ENCODE assay signal across 10 cellular contexts in the genomic region with DNA sequence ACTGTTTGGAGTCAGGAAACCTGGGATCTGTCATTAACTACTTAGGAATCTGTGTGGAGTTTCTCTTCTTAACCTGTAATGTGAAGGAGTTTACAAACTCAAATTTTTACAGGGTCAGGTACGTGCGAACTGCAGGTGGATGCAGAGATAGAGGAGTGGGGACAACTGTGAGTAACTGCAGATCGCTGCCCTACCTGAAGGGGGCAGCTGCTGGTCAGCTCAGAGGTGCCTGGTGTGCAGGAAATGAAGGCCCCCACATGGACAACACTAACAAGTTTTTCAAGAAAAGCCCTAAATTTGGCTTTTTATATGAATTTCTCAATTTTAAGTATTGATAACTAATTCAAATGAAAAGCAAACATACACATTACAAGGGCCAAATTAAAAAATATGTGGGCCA.
DNase-seq lines count a peak whose midpoint lies in the region; ATAC-seq and TF ChIP-seq lines count a peak whose summit lies in the region.
"Had no signal": no experiment of that assay in that cellular context is flagged by ENCODE, and none has a peak within 500 bp of the region (broad histone marks: within the 10 kb centered on the region; RNA-seq: fewer than 3 reads in every experiment).

No MANE protein-coding gene starts in this region.

- CTCF ChIA-PET in GM10248 (lab: Yijun Ruan, JAX), result interaction anchor here (1.1 to 2.1 kb wide), 3 partner anchors 20 to 76 kb away, joined by 3 to 6 read pairs (median 3); no protein-coding TSS in a partner anchor
- CTCF ChIA-PET in HEK293T (lab: Yijun Ruan, JAX), result interaction anchor here (1.0 kb wide), 1 partner anchor 20 kb away, joined by 3 read pairs; no protein-coding TSS in a partner anchor

- POLR2A ChIA-PET in GM10248 (lab: Yijun Ruan, JAX), result no interaction called here
- POLR2A ChIA-PET in HEK293T (lab: Yijun Ruan, JAX), result no interaction called here

- DNase-seq in GM10248 (ENCODE audit: extremely low spot score) (no peak), HEK293T (ENCODE audit: extremely low spot score) (peak; percentile 39), OCI-M1 (lab: John Stamatoyannopoulos, UW) (peak; percentile 70), left lung (no peak), AG08395 (ENCODE audit: low spot score) (no peak), cardiac septum (ENCODE audit: low spot score) (no peak), A172 (ENCODE audit: low spot score) (no peak), NCI-H128 (lab: John Stamatoyannopoulos, UW; ENCODE audit: unreplicated experiment) (no peak)
- DNase-seq: activated naive CD4-positive, alpha-beta T cell treated with anti-CD3 and anti-CD28 coated beads, Interleukin-2, amount 50 U/mL, for 16 hours; NCI-H774 had no signal

- intact Hi-C loops in left lung (cut with DNase I) (no loop called here), cardiac septum (cut with DNase I) (no loop called here)

- peak; percentile 54 for ATAC-seq in left lung

- H3K4me3 ChIP-seq in left lung, result no peak overlapping the region

- H3K4me1 ChIP-seq in left lung, result no peaks in the 10 kb centered on the region

- H3K27me3 ChIP-seq in left lung, result no peaks in the 10 kb centered on the region

- peak; percentile 10 for TF ChIP-seq CTCF in GM10248 (IDR thresholded peaks at IDR 0.05; ENCODE audit: control extremely low read depth, extremely low read depth, low read depth, missing control alignments)
- TF ChIP-seq CTCF in left lung (IDR thresholded peaks at IDR 0.05), result peak in 1 of 2 donors; percentile 14

- no peaks in the 10 kb centered on the region for H3K9me3 ChIP-seq in left lung

- no peak overlapping the region for H3K27ac ChIP-seq in left lung

- H3K36me3 ChIP-seq in left lung, result no peaks in the 10 kb centered on the region

TF ChIP-seq in HEK293T, 16 proteins besides CTCF, POLR2A, EP300 and RAD21:
- TF ChIP-seq FOXM1 (IDR thresholded peaks at IDR 0.05; ENCODE audit: borderline replicate concordance), result no peak
- no peak for TF ChIP-seq HDGF (IDR thresholded peaks at IDR 0.05; ENCODE audit: borderline replicate concordance)
- TF ChIP-seq, protein P1, sequence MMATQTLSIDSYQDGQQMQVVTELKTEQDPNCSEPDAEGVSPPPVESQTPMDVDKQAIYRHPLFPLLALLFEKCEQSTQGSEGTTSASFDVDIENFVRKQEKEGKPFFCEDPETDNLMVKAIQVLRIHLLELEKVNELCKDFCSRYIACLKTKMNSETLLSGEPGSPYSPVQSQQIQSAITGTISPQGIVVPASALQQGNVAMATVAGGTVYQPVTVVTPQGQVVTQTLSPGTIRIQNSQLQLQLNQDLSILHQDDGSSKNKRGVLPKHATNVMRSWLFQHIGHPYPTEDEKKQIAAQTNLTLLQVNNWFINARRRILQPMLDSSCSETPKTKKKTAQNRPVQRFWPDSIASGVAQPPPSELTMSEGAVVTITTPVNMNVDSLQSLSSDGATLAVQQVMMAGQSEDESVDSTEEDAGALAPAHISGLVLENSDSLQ (IDR thresholded peaks at IDR 0.05), result no peak
- no peak for TF ChIP-seq L3MBTL2 (conservative IDR thresholded peaks at IDR 0.05)
- no peak for TF ChIP-seq ELF4 (IDR thresholded peaks at IDR 0.05)
- TF ChIP-seq ARNT (IDR thresholded peaks at IDR 0.05), result no peak
- no peak for TF ChIP-seq SP1 (IDR thresholded peaks at IDR 0.05)
- TF ChIP-seq ZNF384 (IDR thresholded peaks at IDR 0.05), result no peak
- TF ChIP-seq FOXK2 (IDR thresholded peaks at IDR 0.05), result no peak
- no peak for TF ChIP-seq FOXA1 (IDR thresholded peaks at IDR 0.05)
- TF ChIP-seq TARDBP (IDR thresholded peaks at IDR 0.05), result no peak
- TF ChIP-seq BHLHE40 (IDR thresholded peaks at IDR 0.05; ENCODE audit: borderline replicate concordance), result no peak
- no peak for TF ChIP-seq CTBP1 (IDR thresholded peaks at IDR 0.05; ENCODE audit: borderline replicate concordance)
- no peak for TF ChIP-seq SUZ12 (IDR thresholded peaks at IDR 0.05)
- no peak for TF ChIP-seq NFRKB (IDR thresholded peaks at IDR 0.05)

Comparison
In these comparisons a context has a peak if more than half of its experiments do, and no peak if none do; other contexts are left out.
1. DNase-seq: peak in HEK293T (single experiment) and OCI-M1 (single experiment); none in GM10248 (single experiment), left lung (0 of 2), AG08395 (single experiment), cardiac septum (single experiment), A172 (single experiment) and NCI-H128 (single experiment).